14 cellular contexts compared by ENCODE assay signal in the genomic region with DNA sequence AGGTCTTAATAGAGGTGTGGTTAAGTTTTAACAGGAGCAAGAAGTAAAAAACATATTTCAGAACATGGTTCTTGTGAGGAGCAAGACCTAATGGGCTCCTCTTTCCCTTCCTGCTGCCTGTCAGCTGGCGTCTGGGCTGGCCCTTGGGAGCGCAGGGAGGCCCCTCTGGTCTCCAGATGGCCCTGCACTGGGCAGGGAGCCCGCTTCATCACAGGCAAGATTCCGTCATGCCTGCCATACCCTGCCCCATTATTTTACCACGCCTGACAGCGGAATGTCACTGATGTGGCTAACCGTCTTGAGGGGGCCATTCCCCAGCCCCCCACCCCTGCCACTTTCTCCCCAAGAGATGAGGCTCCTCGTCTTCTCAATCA. TPM values are rescaled to one million over a fixed set of nuclear protein-coding genes. Genes with fewer than 3 reads are reported as not detected.
A peak's percentile ranks its signal among the peaks of the same experiment; 100 is the strongest.
DNase-seq lines count a peak whose midpoint lies in the region; ATAC-seq and TF ChIP-seq lines count a peak whose summit lies in the region.
"Had no signal": no experiment of that assay in that cellular context is flagged by ENCODE, and none has a peak within 500 bp of the region (broad histone marks: within the 10 kb centered on the region; RNA-seq: fewer than 3 reads in every experiment).

No MANE protein-coding gene starts in this region.

- H3K9ac ChIP-seq in BLaER1 treated with 17β-estradiol and CSF1 and Interleukin-3, amounts not matched to agents 10 nM and 100 nM, result peak overlapping the region in 7 of 11 experiments; percentile 2 to 81 (median 74); a peak in 11 of 22 replicates
- H3K9ac ChIP-seq: parathyroid adenoma had no signal

- peak overlapping the region in 4 of 10 experiments; percentile 13 to 47 (median 20); a peak in 5 of 20 replicates for H3K4me3 ChIP-seq in BLaER1 treated with 17β-estradiol and CSF1 and Interleukin-3, amounts not matched to agents 10 nM and 100 nM
- no peak overlapping the region for H3K4me3 ChIP-seq in SJCRH30
- H3K4me3 ChIP-seq in gastroesophageal sphincter, result no peak overlapping the region
- H3K4me3 ChIP-seq in sigmoid colon, result no peak overlapping the region

- TF ChIP-seq POLR2A in gastroesophageal sphincter (IDR thresholded peaks at IDR 0.05), result no peak
- TF ChIP-seq POLR2A in sigmoid colon (IDR thresholded peaks at IDR 0.05), result no peak

- ATAC-seq in gastroesophageal sphincter (no peak), HG02884 (IDR thresholded peaks at IDR 0.05; ENCODE audit: unreplicated experiment) (no peak), HG03196 (IDR thresholded peaks at IDR 0.05; ENCODE audit: unreplicated experiment) (no peak)
- ATAC-seq: activated CD4-positive, alpha-beta T cell treated with anti-CD3 and anti-CD28 coated beads for 36 hours had no signal

- 36% methylated on average over 7 of the region's 8 CpGs; no CpG with 5 or more reads in 1 of the 2 donors for WGBS in gastroesophageal sphincter (ENCODE audit: low coverage in 1 of 2), 2 donors
- WGBS in sigmoid colon, 2 donors, result 42 to 68% methylated on average over 8 of the region's 8 CpGs

- peak overlapping the region; percentile 58 to 95 (median 87) for H3K4me2 ChIP-seq in BLaER1 treated with 17β-estradiol and CSF1 and Interleukin-3, amounts not matched to agents 10 nM and 100 nM

- no peak for TF ChIP-seq EP300 in gastroesophageal sphincter (IDR thresholded peaks at IDR 0.05)
- no peak for TF ChIP-seq EP300 in sigmoid colon (IDR thresholded peaks at IDR 0.05)

- H3K27me3 ChIP-seq in BLaER1 treated with 17β-estradiol and CSF1 and Interleukin-3, amounts not matched to agents 10 nM and 100 nM, result peaks cover 0 to 16% (median 0%) of the 10 kb centered on the region in 11 experiments; a peak in 5 of 22 replicates
- peaks cover 7% of the 10 kb centered on the region for H3K27me3 ChIP-seq in SJCRH30
- H3K27me3 ChIP-seq in gastroesophageal sphincter, result peaks cover 44% of the 10 kb centered on the region
- peaks cover 0 to 6% (median 0%) of the 10 kb centered on the region in 3 donors for H3K27me3 ChIP-seq in sigmoid colon

- no peaks in the 10 kb centered on the region for H3K9me3 ChIP-seq in BLaER1 treated with 17β-estradiol and CSF1 and Interleukin-3, amounts not matched to agents 10 nM and 100 nM (replicated peaks in 1 of 11)
- H3K9me3 ChIP-seq in SJCRH30 (replicated peaks) (no peaks in the 10 kb centered on the region), gastroesophageal sphincter (no peaks in the 10 kb centered on the region), sigmoid colon (no peaks in the 10 kb centered on the region)

- 0 out of 22 replicates have a peak, but pooled peaks cover 0 to 5% (median 0%) of the 10 kb centered on the region in 11 experiments for H4K20me1 ChIP-seq in BLaER1 treated with 17β-estradiol and CSF1 and Interleukin-3, amounts not matched to agents 10 nM and 100 nM

- intact Hi-C loops in sigmoid colon (cut with DNase I), result no loop called here

- TF ChIP-seq CTCF in gastroesophageal sphincter (IDR thresholded peaks at IDR 0.05), result no peak
- no peak for TF ChIP-seq CTCF in sigmoid colon (IDR thresholded peaks at IDR 0.05)

- no peaks in the 10 kb centered on the region for H3K36me3 ChIP-seq in BLaER1 treated with 17β-estradiol and CSF1 and Interleukin-3, amounts not matched to agents 10 nM and 100 nM
- no peaks in the 10 kb centered on the region for H3K36me3 ChIP-seq in SJCRH30
- H3K36me3 ChIP-seq in gastroesophageal sphincter, result no peaks in the 10 kb centered on the region
- H3K36me3 ChIP-seq in sigmoid colon, result no peaks in the 10 kb centered on the region

- DNase-seq in SJCRH30, result peak; percentile 14 to 21
- DNase-seq in sigmoid colon, result peak; percentile 66
- DNase-seq in HUDEP-2 (lab: John Stamatoyannopoulos, UW; ENCODE audit: unreplicated experiment in 76 of 76), result no peak
- no peak for DNase-seq in activated gamma-delta T cell treated with Interleukin-2 at 50 U/mL for 16 hours
- DNase-seq: activated CD4-positive, alpha-beta T cell treated with anti-CD3 and anti-CD28 coated beads for 36 hours; OCI-M1; stimulated activated CD8-positive, alpha-beta memory T cell treated with anti-CD3 and anti-CD28 coated beads, Interleukin-4, amount 100 ng/mL, for 48 hours had no signal

- H3K4me1 ChIP-seq in BLaER1 treated with 17β-estradiol and CSF1 and Interleukin-3, amounts not matched to agents 10 nM and 100 nM, result peaks cover 41 to 83% (median 70%) of the 10 kb centered on the region in 10 experiments
- H3K4me1 ChIP-seq in SJCRH30 (no peaks in the 10 kb centered on the region), gastroesophageal sphincter (peaks cover 0 to 45% (median 14%) of the 10 kb centered on the region in 3 donors), sigmoid colon (peaks cover 0 to 30% (median 22%) of the 10 kb centered on the region in 4 donors)
- H3K4me1 ChIP-seq: parathyroid adenoma had no signal

- H3K27ac ChIP-seq in BLaER1 treated with 17β-estradiol and CSF1 and Interleukin-3, amounts not matched to agents 10 nM and 100 nM, result peak overlapping the region in 7 of 11 experiments; percentile 16 to 93 (median 83); a peak in 12 of 22 replicates
- H3K27ac ChIP-seq in SJCRH30, result no peak overlapping the region
- H3K27ac ChIP-seq in gastroesophageal sphincter, result peak overlapping the region in 3 of 4 donors; percentile 62 to 73 (median 73)
- peak overlapping the region in 2 of 4 donors; percentile 16 to 73 for H3K27ac ChIP-seq in sigmoid colon
- H3K27ac ChIP-seq: parathyroid adenoma had no signal

RNA-seq across cellular contexts. Expression of a gene that starts 17.3 kb away (rescaled TPM):
- total RNA-seq in SJCRH30 (2014; rRNA removed; shearing (Covaris generic)), result not detected in 2 replicates
- total RNA-seq in gastroesophageal sphincter (1 to 10 TPM; 1.1 to 3.8 (median 2.7) TPM), sigmoid colon (1 to 10 TPM; 1.8 to 5.7 (median 3.5) TPM)
- polyA plus RNA-seq in sigmoid colon, result under 1 TPM; 0.45 to 0.60 (median 0.46) TPM
- total RNA-seq: T-helper 1 cell treated with Interleukin-12 subunit alpha and Interleukin-12 subunit beta and Interleukin-4 antibody, amounts not matched to agents 30 ng/mL and 1 ng/mL, for 36 hours had no signal

RNA-seq across cellular contexts. Expression of a gene that starts 32.9 kb away (rescaled TPM):
- not detected in 2 replicates for total RNA-seq in SJCRH30 (2014; rRNA removed; shearing (Covaris generic))
- total RNA-seq in gastroesophageal sphincter (1 to 10 TPM in 1 of 4 donors, under 1 TPM in 2, not detected in 1; 0.16 to 1.7 (median 0.54) TPM), sigmoid colon (1 to 10 TPM; 1.3 to 3.9 (median 2.4) TPM)
- 1 to 10 TPM in 1 of 3 donors, not detected in 2; 2.2 TPM for polyA plus RNA-seq in sigmoid colon
- total RNA-seq: MCF 10A; T-helper 1 cell treated with Interleukin-12 subunit alpha and Interleukin-12 subunit beta and Interleukin-4 antibody, amounts not matched to agents 30 ng/mL and 1 ng/mL, for 36 hours had no signal

Comparison
In these comparisons a context has a peak if more than half of its experiments do, and no peak if none do; other contexts are left out.
1. DNase-seq: peak in SJCRH30 (2 of 2) and sigmoid colon (single experiment); none in HUDEP-2 (0 of 76) and activated gamma-delta T cell treated with Interleukin-2 at 50 U/mL for 16 hours (single experiment).